ENCODE assay signal across 2 cellular contexts in genomic region chr2:10277293-10278028, GRCh38.
TF ChIP-seq lines count a peak whose summit lies in the region.

No MANE protein-coding gene starts in this region.

TF ChIP-seq in IMR-90, 13 proteins besides CTCF, POLR2A, EP300 and RAD21:
- TF ChIP-seq CHD1 (IDR thresholded peaks at IDR 0.05; ENCODE audit: low read depth, low read length) (no peak), BHLHE40 (IDR thresholded peaks at IDR 0.05; ENCODE audit: low read depth, low read length) (no peak), CEBPB (IDR thresholded peaks at IDR 0.05; ENCODE audit: low read depth, low read length) (no peak), RCOR1 (IDR thresholded peaks at IDR 0.05; ENCODE audit: insufficient replicate concordance, low read length) (no peak), SMC3 (IDR thresholded peaks at IDR 0.05; ENCODE audit: low read depth, low read length) (no peak)
- TF ChIP-seq, protein P1, sequence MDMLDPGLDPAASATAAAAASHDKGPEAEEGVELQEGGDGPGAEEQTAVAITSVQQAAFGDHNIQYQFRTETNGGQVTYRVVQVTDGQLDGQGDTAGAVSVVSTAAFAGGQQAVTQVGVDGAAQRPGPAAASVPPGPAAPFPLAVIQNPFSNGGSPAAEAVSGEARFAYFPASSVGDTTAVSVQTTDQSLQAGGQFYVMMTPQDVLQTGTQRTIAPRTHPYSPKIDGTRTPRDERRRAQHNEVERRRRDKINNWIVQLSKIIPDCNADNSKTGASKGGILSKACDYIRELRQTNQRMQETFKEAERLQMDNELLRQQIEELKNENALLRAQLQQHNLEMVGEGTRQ (IDR thresholded peaks at IDR 0.05; ENCODE audit: low read depth, low read length) = no peak

TF ChIP-seq in K562, 482 proteins besides CTCF, POLR2A, EP300 and RAD21:
- TF ChIP-seq MAZ (CRISPR knock-in tag; conservative IDR thresholded peaks at IDR 0.05 in 1 of 2, IDR thresholded peaks at IDR 0.05 in 1 of 2) = 0 out of 4 replicates have a peak, but pooled peaks of 1 of the 2 experiments have one; percentile 14
- no peak for TF ChIP-seq ESRRB (CRISPR knock-in tag; IDR thresholded peaks at IDR 0.05; ENCODE audit: borderline replicate concordance)
- no peak for TF ChIP-seq STAT5B (CRISPR knock-in tag; IDR thresholded peaks at IDR 0.05)
- no peak for TF ChIP-seq ZNF592 (IDR thresholded peaks at IDR 0.05)
- no peak for TF ChIP-seq RBM17 (IDR thresholded peaks at IDR 0.05; ENCODE audit: borderline replicate concordance, low read depth, low read length)
- TF ChIP-seq SRF (CRISPR knock-in tag; IDR thresholded peaks at IDR 0.05) = no peak
- TF ChIP-seq, protein P2, sequence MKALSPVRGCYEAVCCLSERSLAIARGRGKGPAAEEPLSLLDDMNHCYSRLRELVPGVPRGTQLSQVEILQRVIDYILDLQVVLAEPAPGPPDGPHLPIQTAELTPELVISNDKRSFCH (CRISPR knock-in tag; IDR thresholded peaks at IDR 0.05) = no peak
- TF ChIP-seq, protein P2 (tag; IDR thresholded peaks at IDR 0.05) = 0 out of 2 replicates have a peak, but pooled peaks have one; percentile 20
